Comparison of ENCODE assay signal across 22 cellular contexts in the genomic region with DNA sequence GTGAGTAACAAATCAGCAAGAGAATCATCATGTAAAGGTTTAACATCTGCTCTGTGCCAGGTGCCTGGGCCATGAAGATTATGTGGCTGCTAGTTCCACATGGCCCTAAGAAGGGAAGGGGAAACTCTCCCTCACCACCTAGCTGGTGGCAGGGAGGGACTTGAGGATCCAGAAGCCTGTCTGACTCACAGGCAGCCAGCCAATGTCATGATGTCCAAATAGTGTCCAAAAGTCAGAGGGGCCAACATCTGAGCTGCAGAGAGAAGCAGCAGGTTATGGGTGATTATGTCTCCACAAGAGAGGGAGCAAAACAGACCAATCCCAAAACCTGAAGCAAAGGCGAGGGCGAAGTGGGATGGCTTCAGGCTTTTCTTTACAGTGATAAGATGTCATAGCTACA.
"Had no signal": no experiment of that assay in that cellular context is flagged by ENCODE, and none has a peak within 500 bp of the region (broad histone marks: within the 10 kb centered on the region; RNA-seq: fewer than 3 reads in every experiment).

No MANE protein-coding gene starts in this region.

- H3K36me3 ChIP-seq: adrenal gland, gastrocnemius medialis, heart right ventricle, neural progenitor cell, ovary, sigmoid colon, spleen had no signal

- H3K36me3 Mint-ChIP-seq: mesothelial cell of epicardium, type B pancreatic cell had no signal

- DNase-seq: activated CD4-positive, alpha-beta T cell treated with anti-CD3 and anti-CD28 coated beads, Interleukin-2, amount 50 U/mL, for 1 hour; activated CD4-positive, CD25-positive, alpha-beta regulatory T cell; activated effector memory CD4-positive, alpha-beta T cell treated with anti-CD3 and anti-CD28 coated beads, Interleukin-2, amount 50 U/mL, for 16 hours; activated T-cell treated with anti-CD3 and anti-CD28 coated beads, Interleukin-2, amount 50 U/mL, for 1 hour; adrenal gland; dermis blood vessel endothelial cell; endodermal cell; erythroblast; gastrocnemius medialis; heart right ventricle; left colon; ovary; sigmoid colon; spleen; stimulated activated CD4-positive, alpha-beta T cell treated with anti-CD3 and anti-CD28 coated beads, Interleukin-1b, Interleukin-23, amount 100 ng/mL, for 48 hours; stimulated activated naive CD8-positive, alpha-beta T cell treated with anti-CD3 and anti-CD28 coated beads, Interleukin-15, amount 100 ng/mL, for 72 hours had no signal

- H3K27ac ChIP-seq: adrenal gland, gastrocnemius medialis, heart right ventricle, neural progenitor cell, ovary, sigmoid colon, spleen had no signal

- H3K4me3 Mint-ChIP-seq: activated naive CD4-positive, alpha-beta T cell treated with anti-CD3 and anti-CD28 coated beads, Interleukin-2, amount 50 U/mL, for 24 hours; endodermal cell; mesothelial cell of epicardium; neural progenitor cell; T-helper 1 cell treated with Interleukin-12 subunit alpha and Interleukin-12 subunit beta and Interleukin-4 antibody, amounts not matched to agents 30 μg/mL and 1 μg/mL, for 36 hours had no signal

- H3K4me3 ChIP-seq: adrenal gland, gastrocnemius medialis, heart right ventricle, lung, neural progenitor cell, ovary, sigmoid colon, spleen had no signal

- H3K9me3 ChIP-seq: adrenal gland, gastrocnemius medialis, ovary, sigmoid colon, spleen had no signal

- H3K4me1 Mint-ChIP-seq: endodermal cell had no signal

- H3K27me3 Mint-ChIP-seq: activated naive CD4-positive, alpha-beta T cell treated with anti-CD3 and anti-CD28 coated beads, Interleukin-2, amount 50 U/mL, for 24 hours; stimulated activated naive CD8-positive, alpha-beta T cell treated with anti-CD3 and anti-CD28 coated beads, Interleukin-15, amount 100 ng/mL, for 72 hours had no signal

- ATAC-seq: gastrocnemius medialis; heart right ventricle; left colon; stimulated activated naive CD8-positive, alpha-beta T cell treated with anti-CD3 and anti-CD28 coated beads, Interleukin-15, amount 100 ng/mL, for 72 hours had no signal

- H3K4me1 ChIP-seq: adrenal gland, gastrocnemius medialis, neural progenitor cell, sigmoid colon had no signal

- H3K27ac Mint-ChIP-seq: endodermal cell; mesothelial cell of epicardium; neural progenitor cell; stimulated activated naive CD8-positive, alpha-beta T cell treated with anti-CD3 and anti-CD28 coated beads, Interleukin-15, amount 100 ng/mL, for 72 hours; type B pancreatic cell had no signal

- H3K27me3 ChIP-seq: gastrocnemius medialis, neural progenitor cell, ovary, sigmoid colon had no signal
